Comparison of ENCODE assay signal across 15 cellular contexts in the genomic region with DNA sequence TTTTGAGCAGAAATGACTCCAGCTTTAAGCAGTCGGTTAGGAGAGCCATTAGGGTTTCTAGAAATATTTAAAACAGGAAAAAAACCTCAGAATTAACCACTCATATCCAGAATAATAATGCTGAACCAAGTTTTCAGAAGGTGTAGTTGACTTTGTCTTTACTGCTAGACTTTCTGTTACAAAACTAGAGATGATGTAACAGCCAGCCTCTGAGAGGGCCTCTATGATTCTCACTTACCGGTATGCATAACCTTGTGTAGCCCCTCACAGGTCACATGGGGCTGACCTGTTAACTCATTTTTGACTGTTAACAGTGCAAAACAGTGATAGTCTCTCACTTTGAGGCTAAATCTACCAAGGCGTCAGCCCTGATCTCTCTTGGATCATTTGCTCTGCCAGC.
DNase-seq lines count a peak whose midpoint lies in the region; ATAC-seq, FAIRE-seq and TF ChIP-seq lines count a peak whose summit lies in the region.
"Had no signal": no experiment of that assay in that cellular context is flagged by ENCODE, and none has a peak within 500 bp of the region (broad histone marks: within the 10 kb centered on the region; RNA-seq: fewer than 3 reads in every experiment).

No MANE protein-coding gene starts in this region.

- no peaks in the 10 kb centered on the region for H3K4me1 Mint-ChIP-seq in Calu3 (ENCODE audit: low read depth, unreplicated experiment)

- in situ Hi-C loops in HepG2 (cut with HindIII; ENCODE audit: extremely low pct_ligation_motif_present, low pct_unique_long_range_greater_than_20kb), result no loop called here

- H4K20me1 ChIP-seq in HepG2 (ENCODE audit: insufficient read depth, low read length) (no peaks in the 10 kb centered on the region), OCI-LY7 (ENCODE audit: insufficient read depth, low read length) (no peaks in the 10 kb centered on the region)

- H3K4me3 Mint-ChIP-seq in Calu3 (ENCODE audit: low read depth, unreplicated experiment), result no peak overlapping the region

- H3K79me2 ChIP-seq in HepG2 (ENCODE audit: insufficient read depth, low read length) (no peaks in the 10 kb centered on the region), OCI-LY7 (ENCODE audit: insufficient read depth, low read depth, low read length) (no peaks in the 10 kb centered on the region)

- TF ChIP-seq CTCF in HepG2 (CRISPR knock-in tag; IDR thresholded peaks at IDR 0.05) (no peak), right lobe of liver (IDR thresholded peaks at IDR 0.05) (no peak), Calu3 (IDR thresholded peaks at IDR 0.05; ENCODE audit: unreplicated experiment) (no peak), OCI-LY7 (conservative IDR thresholded peaks at IDR 0.05; ENCODE audit: low read length) (no peak)

- no peaks in the 10 kb centered on the region for H3K9me3 Mint-ChIP-seq in Calu3 (ENCODE audit: low read depth, unreplicated experiment)

- H3K4me2 ChIP-seq in HepG2 (ENCODE audit: low read depth, low read length) (no peak overlapping the region), OCI-LY7 (ENCODE audit: low read length) (no peak overlapping the region)

- peaks cover 8% of the 10 kb centered on the region for H3K27me3 Mint-ChIP-seq in Calu3 (ENCODE audit: unreplicated experiment)

- H3K27ac Mint-ChIP-seq in Calu3 (ENCODE audit: unreplicated experiment), result no peak overlapping the region

- no peaks in the 10 kb centered on the region for H3K36me3 Mint-ChIP-seq in Calu3 (ENCODE audit: insufficient read depth, unreplicated experiment)

- POLR2A ChIA-PET in HepG2 (lab: Yijun Ruan, JAX) (interaction anchor here (4.8 kb wide), 1 partner anchor 14 kb away, joined by 28 read pairs; no protein-coding TSS in a partner anchor), OCI-LY7 (lab: Charles Lee) (interaction anchor here (0.5 kb wide), 1 partner anchor 1735 kb away, joined by 4 read pairs; no protein-coding TSS in a partner anchor)

- no peaks in the 10 kb centered on the region for H3K36me3 ChIP-seq in HepG2 (replicated peaks in 1 of 2; ENCODE audit: control insufficient read depth in 1 of 2, insufficient read depth in 2 of 2, low read length in 2 of 2)
- H3K36me3 ChIP-seq in right lobe of liver, result no peaks in the 10 kb centered on the region
- no peaks in the 10 kb centered on the region for H3K36me3 ChIP-seq in OCI-LY7 (ENCODE audit: insufficient read depth, low read length)

- no peak overlapping the region for H3K9ac ChIP-seq in HepG2 (ENCODE audit: insufficient read depth, low read depth, low read length)

- H3K4me1 ChIP-seq in HepG2 (ENCODE audit: insufficient read depth, low read length) (peaks cover 8% of the 10 kb centered on the region), right lobe of liver (no peaks in the 10 kb centered on the region), OCI-LY7 (ENCODE audit: insufficient read depth, low read length, poor library complexity, severe bottlenecking) (peaks cover 10% of the 10 kb centered on the region)

- H3K27ac ChIP-seq in HepG2 (ENCODE audit: extremely low read length, insufficient read depth, low read length) (no peak overlapping the region), right lobe of liver (no peak overlapping the region), OCI-LY7 (ENCODE audit: low read depth, low read length, poor library complexity, severe bottlenecking) (no peak overlapping the region)
- H3K27ac ChIP-seq: C4-2B, RWPE1 had no signal

- DNase-seq in HepG2 (ENCODE audit: low spot score) (peak; percentile 25), right lobe of liver (no peak), amniotic epithelial cell (ENCODE audit: low read depth) (peak; percentile 46), urothelium cell line (ENCODE audit: low spot score) (no peak), Calu3 (no peak), OCI-LY7 (ENCODE audit: low spot score) (no peak)
- DNase-seq: DMS 273 treated with DMSO at 0.1 percent for 48 hours, GF-D8, NCI-H1417, NCI-H187 treated with DMSO at 0.1 percent for 48 hours, NCI-H526 treated with DMSO at 0.1 percent for 48 hours had no signal

- ATAC-seq in HepG2 (peak; percentile 38; the same call in 1 of the 3 replicates), right lobe of liver (no peak), GM21717 (IDR thresholded peaks at IDR 0.05; ENCODE audit: unreplicated experiment) (peak; percentile 36)

- H3K9me3 ChIP-seq in HepG2 (ENCODE audit: low read length) (no peaks in the 10 kb centered on the region), right lobe of liver (no peaks in the 10 kb centered on the region), OCI-LY7 (ENCODE audit: low read length) (no peaks in the 10 kb centered on the region)

- BruUV-seq in HepG2 (replicated peaks; lab: Mats Ljungman, UMichigan) (no TSS peak), Calu3 (replicated peaks; lab: Mats Ljungman, UMichigan) (no TSS peak), OCI-LY7 (replicated peaks; lab: Mats Ljungman, UMichigan) (no TSS peak)

- FAIRE-seq in HepG2 (lab: Jason Lieb, UNC), result no peak
- FAIRE-seq in urothelium cell line (lab: Jason Lieb, UNC), result no peak
- FAIRE-seq: H1 had no signal

- H3K27me3 ChIP-seq in HepG2 (ENCODE audit: control insufficient read depth in 1 of 2, insufficient read depth in 2 of 2, low read length in 2 of 2) (peaks cover 3 to 28% of the 10 kb centered on the region in 2 experiments; a peak in 3 of 5 replicates), right lobe of liver (no peaks in the 10 kb centered on the region)

- no peaks in the 10 kb centered on the region for H3K9me2 ChIP-seq in OCI-LY7 (ENCODE audit: insufficient read depth, low read length)

- no peak overlapping the region for H3K4me3 ChIP-seq in HepG2 (replicated peaks in 1 of 3; ENCODE audit: insufficient read depth in 1 of 3, low read depth in 2 of 3, low read length in 3 of 3)
- H3K4me3 ChIP-seq in right lobe of liver, result no peak overlapping the region
- no peak overlapping the region for H3K4me3 ChIP-seq in OCI-LY7 (ENCODE audit: low read depth, low read length, poor library complexity, severe bottlenecking)

- CTCF ChIA-PET in HepG2 (lab: Yijun Ruan, JAX; ENCODE audit: low intra/inter-chr PET ratio, low total read pairs), result no interaction called here
- CTCF ChIA-PET in Calu3 (lab: Charles Lee), result no interaction called here
- CTCF ChIA-PET in OCI-LY7 (lab: Charles Lee; ENCODE audit: unreplicated experiment), result no interaction called here

- TF ChIP-seq POLR2A in HepG2 (IDR thresholded peaks at IDR 0.05; ENCODE audit: insufficient read depth in 1 of 2, low read depth in 2 of 2, low read length in 2 of 2) (no peak), right lobe of liver (IDR thresholded peaks at IDR 0.05) (no peak)

- no peak overlapping the region for H2AFZ ChIP-seq in HepG2 (ENCODE audit: low read length)
- H2AFZ ChIP-seq in OCI-LY7 (ENCODE audit: low read length), result no peak overlapping the region

- WGBS in HepG2 (ENCODE audit: low lambda C conversion rate), result 7% methylated on average over 3 of the region's 3 CpGs
- 74% methylated on average over 3 of the region's 3 CpGs for WGBS in right lobe of liver (ENCODE audit: insufficient coverage, low coverage, low lambda C conversion rate, missing lambda C conversion rate)

- no peak for TF ChIP-seq EP300 in HepG2 (IDR thresholded peaks at IDR 0.05; ENCODE audit: low read depth in 2 of 2, low read length in 2 of 2)
- TF ChIP-seq EP300 in HepG2 (CRISPR knock-in tag; IDR thresholded peaks at IDR 0.05; ENCODE audit: borderline replicate concordance), result no peak

- intact Hi-C loops in HepG2 (cut with micrococcal nuclease; ENCODE audit: unreplicated experiment) (no loop called here), right lobe of liver (cut with DNase I) (no loop called here), Calu3 (cut with micrococcal nuclease; ENCODE audit: unreplicated experiment) (no loop called here), OCI-LY7 (cut with micrococcal nuclease; ENCODE audit: unreplicated experiment) (no loop called here)

- no peak for TF ChIP-seq RAD21 in HepG2 (CRISPR knock-in tag; IDR thresholded peaks at IDR 0.05)

TF ChIP-seq in HepG2, 621 proteins besides CTCF, POLR2A, EP300 and RAD21 (continues in another document):
- TF ChIP-seq E2F1 (CRISPR knock-in tag; IDR thresholded peaks at IDR 0.05), result no peak
- TF ChIP-seq REPIN1 (CRISPR knock-in tag; IDR thresholded peaks at IDR 0.05; ENCODE audit: borderline replicate concordance, low read depth), result no peak
- no peak for TF ChIP-seq SNAI1 (CRISPR knock-in tag; IDR thresholded peaks at IDR 0.05; ENCODE audit: borderline replicate concordance)
- peak; percentile 45 for TF ChIP-seq CEBPG (CRISPR knock-in tag; IDR thresholded peaks at IDR 0.05)
- peak; percentile 49; the same call in 1 of the 2 replicates for TF ChIP-seq RARA (CRISPR knock-in tag; IDR thresholded peaks at IDR 0.05)
- TF ChIP-seq MED8 (CRISPR knock-in tag; IDR thresholded peaks at IDR 0.05; ENCODE audit: insufficient replicate concordance), result no peak

Comparison
In these comparisons a context has a peak if more than half of its experiments do, and no peak if none do; other contexts are left out.
1. ATAC-seq: peak in HepG2 (single experiment) and GM21717 (single experiment); none in right lobe of liver (0 of 4).
2. DNase-seq: peak in HepG2 (single experiment) and amniotic epithelial cell (single experiment); none in right lobe of liver (0 of 3), urothelium cell line (single experiment), Calu3 (single experiment) and OCI-LY7 (single experiment).